ENCODE assay signal across 9 cellular contexts in the genomic region with DNA sequence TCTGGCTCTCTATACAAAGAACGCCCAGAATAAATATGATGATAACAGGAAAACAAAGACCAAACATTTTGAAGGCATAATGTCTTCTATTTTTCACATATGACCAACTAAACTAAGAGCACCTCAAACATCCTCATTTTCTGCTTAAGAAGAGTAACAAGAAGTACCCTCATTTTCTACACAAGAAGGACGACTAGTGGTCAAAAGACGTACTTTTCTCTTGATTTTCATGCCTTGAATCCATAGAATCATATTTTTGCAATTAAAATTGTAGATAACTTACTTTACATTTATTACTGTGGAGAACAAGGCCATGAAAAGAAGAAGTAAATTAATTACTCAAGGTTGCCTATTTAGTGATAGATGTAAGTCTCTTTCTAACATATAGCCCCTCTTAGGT.
DNase-seq lines count a peak whose midpoint lies in the region; ATAC-seq, FAIRE-seq and TF ChIP-seq lines count a peak whose summit lies in the region.
"Had no signal": no experiment of that assay in that cellular context is flagged by ENCODE, and none has a peak within 500 bp of the region (broad histone marks: within the 10 kb centered on the region; RNA-seq: fewer than 3 reads in every experiment).

No MANE protein-coding gene starts in this region.

- no peak overlapping the region for H3K4me3 ChIP-seq in AG10803 (ENCODE audit: low read length)
- H3K4me3 ChIP-seq in keratinocyte (ENCODE audit: control insufficient read depth in 2 of 3, extremely low read depth in 1 of 3, insufficient read depth in 2 of 3, low read depth in 1 of 3, low read length in 3 of 3) = no peak overlapping the region
- H3K4me3 ChIP-seq: HAP-1 had no signal

- H3K27me3 ChIP-seq in keratinocyte (ENCODE audit: control insufficient read depth, extremely low read depth, insufficient read depth, low read length) = no peaks in the 10 kb centered on the region

- no peak overlapping the region for H3K9ac ChIP-seq in keratinocyte (ENCODE audit: control insufficient read depth, extremely low read depth, insufficient read depth, low read length)

- H3K27ac ChIP-seq in keratinocyte (ENCODE audit: control insufficient read depth, insufficient read depth, low read length) = no peak overlapping the region

- H4K20me1 ChIP-seq in keratinocyte (ENCODE audit: control insufficient read depth, extremely low read depth, insufficient read depth, low read length) = no peaks in the 10 kb centered on the region

- H3K9me1 ChIP-seq in keratinocyte (ENCODE audit: control insufficient read depth, extremely low read depth, insufficient read depth, low read length) = no peaks in the 10 kb centered on the region

- dilution Hi-C loops in keratinocyte (cut with MboI; ENCODE audit: extremely low pct_ligation_motif_present, low sequenced_read_pairs) = no loop called here

- no peaks in the 10 kb centered on the region for H3K4me1 ChIP-seq in keratinocyte (ENCODE audit: control insufficient read depth, extremely low read depth, insufficient read depth, low read length)
- H3K4me1 ChIP-seq: HAP-1 had no signal

- ATAC-seq in GM21390 (IDR thresholded peaks at IDR 0.05; ENCODE audit: unreplicated experiment) (peak; percentile 63), HG02970 (IDR thresholded peaks at IDR 0.05; ENCODE audit: low FRiP score, unreplicated experiment) (no peak)

- H3K79me2 ChIP-seq in keratinocyte (ENCODE audit: control insufficient read depth, insufficient read depth, low read length) = no peaks in the 10 kb centered on the region

- no peaks in the 10 kb centered on the region for H3K36me3 ChIP-seq in keratinocyte (ENCODE audit: control insufficient read depth in 2 of 2, extremely low read depth in 1 of 2, insufficient read depth in 2 of 2, low read length in 2 of 2)
- H3K36me3 ChIP-seq: HAP-1 had no signal

- DNase-seq in AG10803 (ENCODE audit: low read depth) (peak; percentile 80), NCI-H2029 (lab: John Stamatoyannopoulos, UW) (peak; percentile 30), amniotic stem cell (lab: John Stamatoyannopoulos, UW) (peak; percentile 44), keratinocyte (ENCODE audit: low read depth, low spot score) (no peak)
- DNase-seq in activated naive CD4-positive, alpha-beta T cell treated with anti-CD3 and anti-CD28 coated beads, Interleukin-2, amount 50 U/mL, for 16 hours = no peak
- DNase-seq in stimulated activated naive CD4-positive, alpha-beta T cell treated with Interleukin-2 at 50 U/mL for 16 hours (lab: John Stamatoyannopoulos, UW) = no peak

- H3K9me3 ChIP-seq in keratinocyte (ENCODE audit: control insufficient read depth, low read depth, low read length) = no peaks in the 10 kb centered on the region
- H3K9me3 ChIP-seq: HAP-1 had no signal

- FAIRE-seq in keratinocyte (lab: Jason Lieb, UNC) = no peak

- TF ChIP-seq CTCF in AG10803 (conservative IDR thresholded peaks at IDR 0.05; ENCODE audit: low read length) (peak; percentile 75), keratinocyte (optimal IDR thresholded peaks at IDR 0.05 in 1 of 3, IDR thresholded peaks at IDR 0.05 in 1 of 3, conservative IDR thresholded peaks at IDR 0.05 in 1 of 3; ENCODE audit: extremely low read depth in 1 of 3, insufficient read depth in 2 of 3, low read length in 3 of 3) (peak in 2 of 3 experiments; percentile 25 to 58)

- H2AFZ ChIP-seq in keratinocyte (ENCODE audit: control insufficient read depth, low read length) = no peak overlapping the region

- H3K4me2 ChIP-seq in keratinocyte (ENCODE audit: control insufficient read depth, extremely low read depth, insufficient read depth, low read depth, low read length) = no peak overlapping the region

Comparison
In these comparisons a context has a peak if more than half of its experiments do, and no peak if none do; other contexts are left out.
1. DNase-seq: peak in AG10803 (single experiment), NCI-H2029 (single experiment) and amniotic stem cell (single experiment); none in keratinocyte (single experiment), activated naive CD4-positive, alpha-beta T cell treated with anti-CD3 and anti-CD28 coated beads, Interleukin-2, amount 50 U/mL, for 16 hours (single experiment) and stimulated activated naive CD4-positive, alpha-beta T cell treated with Interleukin-2 at 50 U/mL for 16 hours (single experiment).